8 cellular contexts compared by ENCODE assay signal in the genomic region with DNA sequence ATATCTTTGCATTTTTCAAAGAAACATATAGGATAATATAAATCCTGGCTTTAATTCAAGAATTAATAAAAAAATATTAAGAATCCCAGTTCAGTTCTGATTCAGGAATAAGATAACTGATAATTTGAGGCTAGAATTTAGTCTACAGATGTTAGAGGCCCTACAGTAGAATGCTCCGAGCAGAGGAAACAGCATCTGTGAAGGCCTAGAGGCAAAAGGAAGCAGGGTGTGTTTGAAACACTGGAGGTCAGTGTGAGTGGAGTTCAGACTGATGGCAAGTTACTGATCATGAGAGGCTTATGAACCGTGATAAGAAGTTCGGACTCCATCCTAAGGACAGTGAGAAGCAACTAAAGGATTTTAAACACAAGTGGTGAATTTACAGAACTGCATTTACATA. TPM values are rescaled to one million over a fixed set of nuclear protein-coding genes. Genes with fewer than 3 reads are reported as not detected.
DNase-seq lines count a peak whose midpoint lies in the region; ATAC-seq lines count a peak whose summit lies in the region.
"Not testable (repeated sequence)": the region's sequence is repeated elsewhere in the genome, so short reads cannot be mapped to it uniquely, and the experiment has no call there.

No MANE protein-coding gene starts in this region.

- H3K4me2 ChIP-seq in BLaER1 (peak overlapping the region; percentile 60), GM23248 (ENCODE audit: unreplicated experiment) (peak overlapping the region; percentile 55), skeletal muscle satellite cell (ENCODE audit: low read length) (peak overlapping the region; percentile 45)

- not testable (repeated sequence) for H2AFZ ChIP-seq in GM23248

- not testable (repeated sequence) for H3K4me3 ChIP-seq in BLaER1; skeletal muscle satellite cell (ENCODE audit: low read length)
- peak overlapping the region; percentile 30 for H3K4me3 ChIP-seq in GM23248

- H3K27ac ChIP-seq in BLaER1 = not testable (repeated sequence)
- H3K27ac ChIP-seq in GM23248 = peak overlapping the region; percentile 85

- CTCF ChIA-PET in activated CD8-positive, alpha-beta memory T cell treated with anti-CD3 and anti-CD28 coated beads, Interleukin-2, amount 10 ng/mL, durations not matched to agents 7 days and 5 days (lab: Charles Lee) = not testable (repeated sequence)

- not testable (repeated sequence) for H3K9me2 ChIP-seq in GM23248 (ENCODE audit: insufficient read depth)

- H3K9me3 ChIP-seq in BLaER1; GM23248 (ENCODE audit: low read depth); skeletal muscle satellite cell (replicated peaks; ENCODE audit: low read length): not testable (repeated sequence)

- H3K4me1 Mint-ChIP-seq in activated CD8-positive, alpha-beta memory T cell treated with anti-CD3 and anti-CD28 coated beads, Interleukin-2, amount 10 ng/mL, durations not matched to agents 7 days and 5 days = peaks cover 30% of the 10 kb centered on the region
- peaks cover 12% of the 10 kb centered on the region for H3K4me1 Mint-ChIP-seq in dendritic cell treated with granulocyte-macrophage colony-stimulating factor and Interleukin-4, amounts not matched to agents 40 ng/mL and 50 ng/mL, for 4 days (ENCODE audit: low read depth)
- peaks cover 28 to 34% of the 10 kb centered on the region in 2 donors for H3K4me1 Mint-ChIP-seq in immature natural killer cell

- H3K36me3 ChIP-seq in BLaER1; GM23248 (ENCODE audit: low read depth); skeletal muscle satellite cell (ENCODE audit: insufficient read depth, low read length): not testable (repeated sequence)

- H3K79me2 ChIP-seq in GM23248 (ENCODE audit: insufficient read depth) = not testable (repeated sequence)

- in situ Hi-C loops in GM23248 (cut with MboI) = not testable (repeated sequence)

- peaks cover 47% of the 10 kb centered on the region for H3F3A ChIP-seq in GM23248 (ENCODE audit: insufficient read depth)

- not testable (repeated sequence) for H3K9ac ChIP-seq in BLaER1
- H3K9ac ChIP-seq in GM23248 (peak overlapping the region; percentile 56), skeletal muscle satellite cell (ENCODE audit: low read depth, low read length) (peak overlapping the region; percentile 71)

- not testable (repeated sequence) for H3K9me3 Mint-ChIP-seq in activated CD8-positive, alpha-beta memory T cell treated with anti-CD3 and anti-CD28 coated beads, Interleukin-2, amount 10 ng/mL, durations not matched to agents 7 days and 5 days (ENCODE audit: low read depth); dendritic cell treated with granulocyte-macrophage colony-stimulating factor and Interleukin-4, amounts not matched to agents 40 ng/mL and 50 ng/mL, for 4 days; immature natural killer cell

- peak; percentile 45 for DNase-seq in GM23248
- peak; percentile 38 for DNase-seq in MV-4-11 (lab: John Stamatoyannopoulos, UW)
- DNase-seq in activated CD8-positive, alpha-beta memory T cell treated with anti-CD3 and anti-CD28 coated beads, Interleukin-2, amount 10 ng/mL, durations not matched to agents 7 days and 5 days = peak; percentile 57
- not testable (repeated sequence) for DNase-seq in immature natural killer cell

- intact Hi-C loops in dendritic cell treated with granulocyte-macrophage colony-stimulating factor and Interleukin-4, amounts not matched to agents 40 ng/mL and 50 ng/mL, for 4 days (cut with micrococcal nuclease) = not testable (repeated sequence)

- peak; percentile 55 for ATAC-seq in SK-N-SH treated with all-trans-retinoic acid at 6 μM for 48 hours
- peak; percentile 53 for ATAC-seq in activated CD8-positive, alpha-beta memory T cell treated with anti-CD3 and anti-CD28 coated beads, Interleukin-2, amount 10 ng/mL, durations not matched to agents 7 days and 5 days

- H3K27me3 Mint-ChIP-seq in activated CD8-positive, alpha-beta memory T cell treated with anti-CD3 and anti-CD28 coated beads, Interleukin-2, amount 10 ng/mL, durations not matched to agents 7 days and 5 days; dendritic cell treated with granulocyte-macrophage colony-stimulating factor and Interleukin-4, amounts not matched to agents 40 ng/mL and 50 ng/mL, for 4 days; immature natural killer cell (ENCODE audit: low read depth in 3 of 3): not testable (repeated sequence)

- H3K4me3 Mint-ChIP-seq in activated CD8-positive, alpha-beta memory T cell treated with anti-CD3 and anti-CD28 coated beads, Interleukin-2, amount 10 ng/mL, durations not matched to agents 7 days and 5 days; dendritic cell treated with granulocyte-macrophage colony-stimulating factor and Interleukin-4, amounts not matched to agents 40 ng/mL and 50 ng/mL, for 4 days: not testable (repeated sequence)
- H3K4me3 Mint-ChIP-seq in immature natural killer cell = peak overlapping the region in 1 of 5 donors; percentile 62

- H3K27ac Mint-ChIP-seq in activated CD8-positive, alpha-beta memory T cell treated with anti-CD3 and anti-CD28 coated beads, Interleukin-2, amount 10 ng/mL, durations not matched to agents 7 days and 5 days = peak overlapping the region; percentile 43
- H3K27ac Mint-ChIP-seq in dendritic cell treated with granulocyte-macrophage colony-stimulating factor and Interleukin-4, amounts not matched to agents 40 ng/mL and 50 ng/mL, for 4 days = peak overlapping the region; percentile 73
- peak overlapping the region; percentile 74 to 93 (median 86) for H3K27ac Mint-ChIP-seq in immature natural killer cell

- H4K20me1 ChIP-seq in BLaER1; GM23248 (ENCODE audit: insufficient read depth): not testable (repeated sequence)

- H3K27me3 ChIP-seq in BLaER1; GM23248 (replicated peaks; ENCODE audit: insufficient read depth); skeletal muscle satellite cell (ENCODE audit: control insufficient read depth, insufficient read depth, low read length): not testable (repeated sequence)

- H3K36me3 Mint-ChIP-seq in activated CD8-positive, alpha-beta memory T cell treated with anti-CD3 and anti-CD28 coated beads, Interleukin-2, amount 10 ng/mL, durations not matched to agents 7 days and 5 days; dendritic cell treated with granulocyte-macrophage colony-stimulating factor and Interleukin-4, amounts not matched to agents 40 ng/mL and 50 ng/mL, for 4 days (ENCODE audit: low read depth); immature natural killer cell: not testable (repeated sequence)

- 34 to 43% methylated on average over 3 of the region's 3 CpGs for WGBS in GM23248 (ENCODE audit: low coverage in 1 of 2, low lambda C conversion rate in 2 of 2, missing lambda C conversion rate in 2 of 2), 2 experiments

- H3K4me1 ChIP-seq in BLaER1 = peaks cover 25% of the 10 kb centered on the region
- H3K4me1 ChIP-seq in GM23248 (ENCODE audit: insufficient read depth) = peaks cover 38% of the 10 kb centered on the region
- peaks cover 32% of the 10 kb centered on the region for H3K4me1 ChIP-seq in skeletal muscle satellite cell (ENCODE audit: control insufficient read depth, insufficient read depth, low read length)

RNA-seq across cellular contexts. Expression of gene SEC22B, which starts 33.0 kb away (rescaled TPM):
- total RNA-seq in GM23248 (2014; rRNA removed; shearing (Covaris generic)) = 62.1 and 68.1 TPM in 2 replicates
- 101 TPM in 2 replicates for polyA plus RNA-seq in GM23248 (2016; fragmentation: Nextera tagmentation; extraction: Ambion mirVana)
- 10 to 100 TPM; 18.5 to 23.8 TPM for total RNA-seq in activated CD8-positive, alpha-beta memory T cell treated with anti-CD3 and anti-CD28 coated beads, Interleukin-2, amount 10 ng/mL, durations not matched to agents 7 days and 5 days
- polyA plus RNA-seq in immature natural killer cell = 10 to 100 TPM; 16.9 to 24.3 (median 20.8) TPM
- total RNA-seq in skeletal muscle satellite cell (2012; rRNA removed) = 66.6 and 79.3 TPM in 2 replicates
